ENCODE assay signal across 14 cellular contexts in genomic region chr6:132357120-132357519, GRCh38. TPM values are rescaled to one million over a fixed set of nuclear protein-coding genes. Genes with fewer than 3 reads are reported as not detected.
DNase-seq lines count a peak whose midpoint lies in the region; ATAC-seq and TF ChIP-seq lines count a peak whose summit lies in the region.
"Had no signal": no experiment of that assay in that cellular context is flagged by ENCODE, and none has a peak within 500 bp of the region (broad histone marks: within the 10 kb centered on the region; RNA-seq: fewer than 3 reads in every experiment).

No MANE protein-coding gene starts in this region.

- no peaks in the 10 kb centered on the region for H3K27me3 ChIP-seq in SJSA1 (replicated peaks)
- H3K27me3 ChIP-seq: heart right ventricle, tibial nerve had no signal

- peaks cover 2% of the 10 kb centered on the region for H3K36me3 Mint-ChIP-seq in activated CD4-positive, alpha-beta T cell treated with anti-CD3 and anti-CD28 coated beads, Interleukin-2, amount 10 ng/mL, durations not matched to agents 24 days and 14 days (ENCODE audit: low read depth)
- peaks cover 34% of the 10 kb centered on the region for H3K36me3 Mint-ChIP-seq in stimulated activated memory B cell treated with anti-CD40 and anti-IgM and Interleukin-4, amounts not matched to agents 10 μg/mL and 1 μg/mL and 100 μg/mL, for 72 hours

- peak overlapping the region; percentile 65 for H3K27ac ChIP-seq in SJSA1
- H3K27ac ChIP-seq: heart right ventricle, left ventricle myocardium inferior, tibial nerve had no signal

- H3K27ac Mint-ChIP-seq in activated CD4-positive, alpha-beta T cell treated with anti-CD3 and anti-CD28 coated beads, Interleukin-2, amount 10 ng/mL, durations not matched to agents 24 days and 14 days = peak overlapping the region; percentile 62
- peak overlapping the region; percentile 61 for H3K27ac Mint-ChIP-seq in stimulated activated memory B cell treated with anti-CD40 and anti-IgM and Interleukin-4, amounts not matched to agents 10 μg/mL and 1 μg/mL and 100 μg/mL, for 72 hours

- no peak for TF ChIP-seq CTCF in fibroblast of mammary gland (conservative IDR thresholded peaks at IDR 0.05; ENCODE audit: control insufficient read depth, insufficient read depth, low read depth, low read length)

- H3K4me1 ChIP-seq in SJSA1 (replicated peaks) = peaks cover 14% of the 10 kb centered on the region
- H3K4me1 ChIP-seq: left ventricle myocardium inferior, tibial nerve had no signal

- H3K9me3 ChIP-seq in SJSA1 (replicated peaks) = no peaks in the 10 kb centered on the region
- H3K9me3 ChIP-seq: heart right ventricle, left ventricle myocardium inferior, tibial nerve had no signal

- H3K27me3 Mint-ChIP-seq in activated CD4-positive, alpha-beta T cell treated with anti-CD3 and anti-CD28 coated beads, Interleukin-2, amount 10 ng/mL, durations not matched to agents 24 days and 14 days = peaks cover 10% of the 10 kb centered on the region
- no peaks in the 10 kb centered on the region for H3K27me3 Mint-ChIP-seq in stimulated activated memory B cell treated with anti-CD40 and anti-IgM and Interleukin-4, amounts not matched to agents 10 μg/mL and 1 μg/mL and 100 μg/mL, for 72 hours

- no peak for ATAC-seq in stimulated activated memory B cell treated with anti-CD40 and anti-IgM and Interleukin-4, amounts not matched to agents 10 μg/mL and 1 μg/mL and 100 μg/mL, for 72 hours
- ATAC-seq in GM18907 (IDR thresholded peaks at IDR 0.05; ENCODE audit: unreplicated experiment) = no peak
- ATAC-seq: heart right ventricle had no signal

- peaks cover 29% of the 10 kb centered on the region for H3K4me1 Mint-ChIP-seq in activated CD4-positive, alpha-beta T cell treated with anti-CD3 and anti-CD28 coated beads, Interleukin-2, amount 10 ng/mL, durations not matched to agents 24 days and 14 days
- peaks cover 57% of the 10 kb centered on the region for H3K4me1 Mint-ChIP-seq in stimulated activated memory B cell treated with anti-CD40 and anti-IgM and Interleukin-4, amounts not matched to agents 10 μg/mL and 1 μg/mL and 100 μg/mL, for 72 hours

- peaks cover 24% of the 10 kb centered on the region for H3K9me3 Mint-ChIP-seq in activated CD4-positive, alpha-beta T cell treated with anti-CD3 and anti-CD28 coated beads, Interleukin-2, amount 10 ng/mL, durations not matched to agents 24 days and 14 days
- H3K9me3 Mint-ChIP-seq in stimulated activated memory B cell treated with anti-CD40 and anti-IgM and Interleukin-4, amounts not matched to agents 10 μg/mL and 1 μg/mL and 100 μg/mL, for 72 hours = peaks cover 12% of the 10 kb centered on the region

- H3K36me3 ChIP-seq in SJSA1 = peaks cover 2% of the 10 kb centered on the region; the same call in 1 of the 2 replicates
- H3K36me3 ChIP-seq: heart right ventricle, left ventricle myocardium inferior, tibial nerve had no signal

- no peak overlapping the region for H3K4me3 Mint-ChIP-seq in activated CD4-positive, alpha-beta T cell treated with anti-CD3 and anti-CD28 coated beads, Interleukin-2, amount 10 ng/mL, durations not matched to agents 24 days and 14 days
- no peak overlapping the region for H3K4me3 Mint-ChIP-seq in stimulated activated memory B cell treated with anti-CD40 and anti-IgM and Interleukin-4, amounts not matched to agents 10 μg/mL and 1 μg/mL and 100 μg/mL, for 72 hours

- H3K4me3 ChIP-seq in SJSA1 (no peak overlapping the region), fibroblast of mammary gland (ENCODE audit: control insufficient read depth, low read depth, low read length) (no peak overlapping the region)
- H3K4me3 ChIP-seq: heart right ventricle, left ventricle myocardium inferior, tibial nerve had no signal

- no peak for DNase-seq in activated CD4-positive, alpha-beta T cell treated with anti-CD3 and anti-CD28 coated beads, Interleukin-2, amount 10 ng/mL, durations not matched to agents 24 days and 14 days
- no peak for DNase-seq in activated CD4-positive, alpha-beta T cell treated with anti-CD3 and anti-CD28 coated beads, Interleukin-2, amount 50 U/mL, for 1 hour
- DNase-seq in SJSA1 (ENCODE audit: low read depth in 1 of 2, low spot score in 2 of 2) = peak in 1 of 2 experiments; percentile 44
- peak; percentile 47 for DNase-seq in fibroblast of mammary gland (ENCODE audit: low read depth)
- DNase-seq in kidney tubule cell (ENCODE audit: low spot score) = no peak
- DNase-seq in CD1c-positive myeloid dendritic cell (ENCODE audit: extremely low spot score) = no peak
- DNase-seq: activated CD4-positive, CD25-positive, alpha-beta regulatory T cell; heart right ventricle; KBM-7; left ventricle myocardium inferior; NCI-H1930 had no signal

- intact Hi-C loops in activated CD4-positive, alpha-beta T cell treated with anti-CD3 and anti-CD28 coated beads, Interleukin-2, amount 10 ng/mL, durations not matched to agents 24 days and 14 days (cut with micrococcal nuclease) = loop anchor here (1.0 to 10.0 kb wide), 2 partner anchors 8 to 458 kb away; partner anchors contain the start of gene RPS12

RNA-seq across cellular contexts. Expression of gene MOXD1, which starts 44.2 kb away (rescaled TPM):
- total RNA-seq in activated CD4-positive, alpha-beta T cell treated with anti-CD3 and anti-CD28 coated beads, Interleukin-2, amount 10 ng/mL, durations not matched to agents 24 days and 14 days = 0.12 TPM in 1 of 2 replicates, not detected in the other
- total RNA-seq in SJSA1 (2014; rRNA removed; shearing (Covaris generic)) = 24.8 and 37.3 TPM in 2 replicates

Comparison
In these comparisons a context has a peak if more than half of its experiments do, and no peak if none do; other contexts are left out.
1. RNA of gene MOXD1, which starts 44.2 kb away (total RNA-seq): 24.8 to 37.3 TPM in SJSA1; 0.12 TPM in activated CD4-positive, alpha-beta T cell treated with anti-CD3 and anti-CD28 coated beads, Interleukin-2, amount 10 ng/mL, durations not matched to agents 24 days and 14 days; every median in the first group is over 10 times any median in the second.